14 cellular contexts compared by ENCODE assay signal in genomic region chr3:123329636-123330340, GRCh38.
DNase-seq lines count a peak whose midpoint lies in the region; ATAC-seq and TF ChIP-seq lines count a peak whose summit lies in the region.
"Had no signal": no experiment of that assay in that cellular context is flagged by ENCODE, and none has a peak within 500 bp of the region (broad histone marks: within the 10 kb centered on the region; RNA-seq: fewer than 3 reads in every experiment).

No MANE protein-coding gene starts in this region.

- no peak overlapping the region for H3K4me3 ChIP-seq in SK-N-MC
- H3K4me3 ChIP-seq in neural progenitor cell: no peak overlapping the region
- H3K4me3 ChIP-seq in tibial artery: no peak overlapping the region
- no peak overlapping the region for H3K4me3 ChIP-seq in endodermal cell (ENCODE audit: low read length)

- H3K4me3 Mint-ChIP-seq in neural progenitor cell (no peak overlapping the region), endodermal cell (no peak overlapping the region)
- H3K4me3 Mint-ChIP-seq: naive thymus-derived CD8-positive, alpha-beta T cell; T-helper 1 cell treated with Interleukin-12 subunit alpha and Interleukin-12 subunit beta and Interleukin-4 antibody, amounts not matched to agents 30 μg/mL and 1 μg/mL, for 36 hours had no signal

- ATAC-seq in Right ventricle myocardium superior (ENCODE audit: poor library complexity) (peak; percentile 18), GM19452 (IDR thresholded peaks at IDR 0.05; ENCODE audit: unreplicated experiment) (no peak)

- no peaks in the 10 kb centered on the region for H3K79me2 ChIP-seq in neural progenitor cell (ENCODE audit: low read depth)

- H3K27me3 ChIP-seq in neural progenitor cell: no peaks in the 10 kb centered on the region
- no peaks in the 10 kb centered on the region for H3K27me3 ChIP-seq in tibial artery
- peaks cover 6% of the 10 kb centered on the region for H3K27me3 ChIP-seq in endodermal cell (ENCODE audit: control insufficient read depth, insufficient read depth, low read length, poor library complexity, severe bottlenecking)
- H3K27me3 ChIP-seq: BE2C had no signal

- no peak for DNase-seq in SK-N-MC (ENCODE audit: low read depth, low spot score)
- DNase-seq in Right ventricle myocardium superior: peak; percentile 59
- no peak for DNase-seq in neural progenitor cell (ENCODE audit: low spot score)
- peak; percentile 18 to 83 for DNase-seq in tibial artery
- no peak for DNase-seq in EL
- no peak for DNase-seq in GM03348 (ENCODE audit: low spot score)
- DNase-seq in endodermal cell: no peak
- DNase-seq: activated CD8-positive, alpha-beta memory T cell treated with anti-CD3 and anti-CD28 coated beads, Interleukin-2, amount 50 U/mL, for 48 hours; BE2C; stimulated activated naive CD4-positive, alpha-beta T cell treated with Interleukin-2 at 50 U/mL for 16 hours had no signal

- H3K4me2 ChIP-seq in neural progenitor cell: no peak overlapping the region

- H3K9ac ChIP-seq in SK-N-MC (ENCODE audit: insufficient read length) (peak overlapping the region; percentile 9), neural progenitor cell (no peak overlapping the region), endodermal cell (ENCODE audit: extremely low read depth, low read length, poor library complexity, severe bottlenecking) (no peak overlapping the region)

- H3K36me3 ChIP-seq in SK-N-MC (ENCODE audit: insufficient read depth, low read length): no peaks in the 10 kb centered on the region
- no peaks in the 10 kb centered on the region for H3K36me3 ChIP-seq in neural progenitor cell
- H3K36me3 ChIP-seq in tibial artery: peaks cover 7 to 34% (median 18%) of the 10 kb centered on the region in 3 donors
- no peaks in the 10 kb centered on the region for H3K36me3 ChIP-seq in endodermal cell (ENCODE audit: control insufficient read depth, insufficient read depth, low read length)
- H3K36me3 ChIP-seq: BE2C had no signal

- H3K4me1 ChIP-seq in neural progenitor cell (peaks cover 8% of the 10 kb centered on the region), tibial artery (peaks cover 0 to 81% (median 57%) of the 10 kb centered on the region in 4 donors), endodermal cell (ENCODE audit: control insufficient read depth, insufficient read depth, low read length) (no peaks in the 10 kb centered on the region)
- H3K4me1 ChIP-seq: BE2C had no signal

- H3K4me1 Mint-ChIP-seq in neural progenitor cell (no peaks in the 10 kb centered on the region), endodermal cell (peaks cover 4% of the 10 kb centered on the region)

- no peak overlapping the region for H2AFZ ChIP-seq in neural progenitor cell (replicated peaks)

- H3K27ac Mint-ChIP-seq in neural progenitor cell (peak overlapping the region; percentile 60), endodermal cell (no peak overlapping the region)
- H3K27ac Mint-ChIP-seq: activated naive CD4-positive, alpha-beta T cell treated with anti-CD3 and anti-CD28 coated beads, Interleukin-2, amount 50 U/mL, for 72 hours; naive thymus-derived CD8-positive, alpha-beta T cell; T-helper 1 cell treated with Interleukin-12 subunit alpha and Interleukin-12 subunit beta and Interleukin-4 antibody, amounts not matched to agents 30 μg/mL and 1 μg/mL, for 36 hours had no signal

- no peaks in the 10 kb centered on the region for H3F3A ChIP-seq in neural progenitor cell (ENCODE audit: low read depth)

- TF ChIP-seq CTCF in neural progenitor cell (IDR thresholded peaks at IDR 0.05): no peak
- TF ChIP-seq CTCF in tibial artery (IDR thresholded peaks at IDR 0.05): no peak
- TF ChIP-seq CTCF in endodermal cell (conservative IDR thresholded peaks at IDR 0.05): no peak

- no peaks in the 10 kb centered on the region for H3K9me3 ChIP-seq in SK-N-MC (ENCODE audit: low read depth, low read length)
- no peaks in the 10 kb centered on the region for H3K9me3 ChIP-seq in neural progenitor cell (ENCODE audit: low read depth)
- H3K9me3 ChIP-seq in tibial artery: no peaks in the 10 kb centered on the region
- no peaks in the 10 kb centered on the region for H3K9me3 ChIP-seq in endodermal cell (ENCODE audit: control insufficient read depth, low read length)
- H3K9me3 ChIP-seq: BE2C had no signal

- 84 to 87% methylated on average over 9 to 10 of the region's 10 CpGs for WGBS in endodermal cell (ENCODE audit: insufficient coverage in 1 of 2, insufficient read length in 1 of 2), 2 experiments

- H3K27ac ChIP-seq in SK-N-MC (no peak overlapping the region), neural progenitor cell (no peak overlapping the region), tibial artery (peak overlapping the region; percentile 80 to 87), endodermal cell (ENCODE audit: low read depth, low read length) (no peak overlapping the region)

- H3K27me3 Mint-ChIP-seq in neural progenitor cell (ENCODE audit: insufficient read depth, low read depth) (peaks cover 3% of the 10 kb centered on the region), endodermal cell (ENCODE audit: insufficient read depth) (peaks cover 2% of the 10 kb centered on the region)

- intact Hi-C loops in Right ventricle myocardium superior (cut with DNase I) (loop anchor here (2.0 to 10.0 kb wide), 4 partner anchors 75 to 228 kb away; partner anchors contain the start of gene ADCY5), tibial artery (cut with DNase I; ENCODE audit: low total_unique reads) (loop anchor here (2.0 to 5.0 kb wide), 2 partner anchors 117 to 223 kb away; no protein-coding TSS in a partner anchor)

- H3K36me3 Mint-ChIP-seq in neural progenitor cell (no peaks in the 10 kb centered on the region), endodermal cell (ENCODE audit: low read depth) (no peaks in the 10 kb centered on the region)
- H3K36me3 Mint-ChIP-seq: activated naive CD4-positive, alpha-beta T cell treated with anti-CD3 and anti-CD28 coated beads, Interleukin-2, amount 50 U/mL, for 72 hours; naive thymus-derived CD8-positive, alpha-beta T cell had no signal

- no peaks in the 10 kb centered on the region for H4K20me1 ChIP-seq in neural progenitor cell (ENCODE audit: low read depth)

- H3K9me3 Mint-ChIP-seq in neural progenitor cell (no peaks in the 10 kb centered on the region), endodermal cell (no peaks in the 10 kb centered on the region)
- H3K9me3 Mint-ChIP-seq: activated naive CD4-positive, alpha-beta T cell treated with anti-CD3 and anti-CD28 coated beads, Interleukin-2, amount 50 U/mL, for 72 hours; naive thymus-derived CD8-positive, alpha-beta T cell; T-helper 1 cell treated with Interleukin-12 subunit alpha and Interleukin-12 subunit beta and Interleukin-4 antibody, amounts not matched to agents 30 μg/mL and 1 μg/mL, for 36 hours had no signal

Comparison
In these comparisons a context has a peak if more than half of its experiments do, and no peak if none do; other contexts are left out.
1. DNase-seq: peak in Right ventricle myocardium superior (single experiment) and tibial artery (2 of 2); none in SK-N-MC (single experiment), neural progenitor cell (single experiment), EL (single experiment), GM03348 (single experiment) and endodermal cell (single experiment).
2. H3K27ac ChIP-seq: peak in tibial artery (2 of 2); none in SK-N-MC (single experiment), neural progenitor cell (single experiment) and endodermal cell (single experiment).